Comparison of ENCODE assay signal across 7 cellular contexts in genomic region chr12:119266963-119267362, GRCh38.
"Had no signal": no experiment of that assay in that cellular context is flagged by ENCODE, and none has a peak within 500 bp of the region (broad histone marks: within the 10 kb centered on the region; RNA-seq: fewer than 3 reads in every experiment).

No MANE protein-coding gene starts in this region.

- H3K4me1 Mint-ChIP-seq: IgD-negative memory B cell had no signal

- DNase-seq: GM23248, HFFc6 had no signal

- H3K9ac ChIP-seq: GM23248 had no signal

- H3K27ac Mint-ChIP-seq: HFFc6, IgD-negative memory B cell had no signal

- H3K4me3 Mint-ChIP-seq: HFFc6, IgD-negative memory B cell had no signal

- H3K4me3 ChIP-seq: GM23248, HAP-1 had no signal

- H3K27ac ChIP-seq: GM23248, HL-60 had no signal

- ATAC-seq: HCT116, HepG2 had no signal

- H2AFZ ChIP-seq: GM23248 had no signal

- H3K36me3 ChIP-seq: HAP-1 had no signal

- H3K36me3 Mint-ChIP-seq: IgD-negative memory B cell had no signal

- H3K9me3 ChIP-seq: HAP-1 had no signal

- H3K4me1 ChIP-seq: HAP-1 had no signal
